In the genomic region with DNA sequence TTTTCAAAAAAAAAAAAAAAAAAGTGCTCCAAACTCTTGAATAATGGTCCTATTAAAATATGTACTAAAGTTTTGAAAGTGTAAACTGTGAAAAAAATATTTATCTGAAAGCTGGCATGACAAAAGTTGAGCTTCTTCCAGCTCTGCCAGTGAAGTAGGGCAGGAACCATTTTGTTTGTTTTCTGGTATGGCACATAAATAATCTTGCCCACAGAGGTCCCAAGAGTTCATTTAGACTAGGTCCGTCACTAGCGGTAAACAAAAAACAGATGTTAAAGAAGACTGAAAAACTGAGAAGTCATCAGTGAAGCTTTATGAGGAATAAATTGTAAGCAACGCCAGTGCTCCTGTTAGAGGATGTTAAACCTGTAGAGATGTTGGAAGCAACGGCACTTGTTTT, we compare ENCODE assay signal across 17 cellular contexts. TPM values are rescaled to one million over a fixed set of nuclear protein-coding genes. Genes with fewer than 3 reads are reported as not detected.
"Had no signal": no experiment of that assay in that cellular context is flagged by ENCODE, and none has a peak within 500 bp of the region (broad histone marks: within the 10 kb centered on the region; RNA-seq: fewer than 3 reads in every experiment).

No MANE protein-coding gene starts in this region.

- H3K4me1 Mint-ChIP-seq: activated naive CD4-positive, alpha-beta T cell treated with anti-CD3 and anti-CD28 coated beads, Interleukin-2, amount 10 ng/mL, durations not matched to agents 7 days and 5 days had no signal

- H3K4me3 ChIP-seq: skin epidermis, thyroid gland had no signal

- DNase-seq: activated naive CD4-positive, alpha-beta T cell treated with anti-CD3 and anti-CD28 coated beads, Interleukin-2, amount 10 ng/mL, durations not matched to agents 7 days and 5 days; effector memory CD8-positive, alpha-beta T cell; erythroblast; foreskin melanocyte; head of caudate nucleus; left ventricle myocardium superior; mesendoderm; pancreas; retina; thyroid gland had no signal

- H3K27ac ChIP-seq: skin epidermis had no signal

- H3K9me3 ChIP-seq: pancreas, thyroid gland had no signal

- H3K27me3 Mint-ChIP-seq: activated naive CD4-positive, alpha-beta T cell treated with anti-CD3 and anti-CD28 coated beads, Interleukin-2, amount 10 ng/mL, durations not matched to agents 7 days and 5 days; central memory CD8-positive, alpha-beta T cell; effector memory CD8-positive, alpha-beta T cell had no signal

- ATAC-seq: effector memory CD8-positive, alpha-beta T cell; left ventricle myocardium superior; pancreas had no signal

- FAIRE-seq: keratinocyte, pancreas had no signal

- H3K27ac Mint-ChIP-seq: activated naive CD4-positive, alpha-beta T cell treated with anti-CD3 and anti-CD28 coated beads, Interleukin-2, amount 10 ng/mL, durations not matched to agents 7 days and 5 days; activated T-helper 2 cell treated with anti-CD3 and anti-CD28 coated beads, Interferon-gamma antibody, Interleukin-2, Interleukin-4, amounts not matched to agents 10 μg/mL and 5 μg/mL and 100 μg/mL, durations not matched to agents 14 hours and 24 hours and 36 hours; effector memory CD8-positive, alpha-beta T cell had no signal

- H3K27me3 ChIP-seq: pancreas, thyroid gland had no signal

- H3K4me3 Mint-ChIP-seq: activated naive CD4-positive, alpha-beta T cell treated with anti-CD3 and anti-CD28 coated beads, Interleukin-2, amount 10 ng/mL, durations not matched to agents 7 days and 5 days; central memory CD8-positive, alpha-beta T cell; effector memory CD8-positive, alpha-beta T cell; neural crest cell had no signal

- H3K36me3 ChIP-seq: pancreas, thyroid gland had no signal

- H3K9me3 Mint-ChIP-seq: activated naive CD4-positive, alpha-beta T cell treated with anti-CD3 and anti-CD28 coated beads, Interleukin-2, amount 10 ng/mL, durations not matched to agents 7 days and 5 days; activated T-helper 2 cell treated with anti-CD3 and anti-CD28 coated beads, Interferon-gamma antibody, Interleukin-2, Interleukin-4, amounts not matched to agents 10 μg/mL and 5 μg/mL and 100 μg/mL, durations not matched to agents 14 hours and 24 hours and 36 hours; central memory CD8-positive, alpha-beta T cell; effector memory CD8-positive, alpha-beta T cell; neural crest cell had no signal

RNA-seq across cellular contexts. Expression of gene ERP27, which starts 7.0 kb away (rescaled TPM):
- total RNA-seq: neural crest cell had no signal

RNA-seq across cellular contexts. Expression of gene PDE6H, which starts 41.5 kb away (rescaled TPM):
- total RNA-seq: activated T-helper 2 cell treated with anti-CD3 and anti-CD28 coated beads, Interferon-gamma antibody, Interleukin-2, Interleukin-4, amounts not matched to agents 10 μg/mL and 5 μg/mL and 100 μg/mL, durations not matched to agents 14 hours and 24 hours and 36 hours; left ventricle myocardium superior; neural crest cell; pancreas; T-helper 2 cell treated with Interferon-gamma antibody and Interleukin-4, amounts not matched to agents 100 ng/mL and 5 ng/mL, for 36 hours; thyroid gland had no signal
- polyA plus RNA-seq: adipose tissue, keratinocyte, pancreas had no signal

RNA-seq across cellular contexts. Expression of gene MGP, which starts 45.7 kb away (rescaled TPM):
- total RNA-seq: activated T-helper 2 cell treated with anti-CD3 and anti-CD28 coated beads, Interferon-gamma antibody, Interleukin-2, Interleukin-4, amounts not matched to agents 10 μg/mL and 5 μg/mL and 100 μg/mL, durations not matched to agents 14 hours and 24 hours and 36 hours; neural crest cell; T-helper 2 cell treated with Interferon-gamma antibody and Interleukin-4, amounts not matched to agents 100 ng/mL and 5 ng/mL, for 36 hours had no signal
